Comparison of ENCODE assay signal across 8 cellular contexts in genomic region chr12:79690606-79691298, GRCh38. TPM values are rescaled to one million over a fixed set of nuclear protein-coding genes. Genes with fewer than 3 reads are reported as not detected.
DNase-seq lines count a peak whose midpoint lies in the region; ATAC-seq and TF ChIP-seq lines count a peak whose summit lies in the region.

Gene PAWR (minus strand): TSS chr12:79690964. CDS start chr12:79690244, 720 bp downstream.

- peaks cover 10% of the 10 kb centered on the region; the same call in 1 of the 2 replicates for H4K20me1 ChIP-seq in HCT116 (ENCODE audit: insufficient read depth)

- peaks cover under 1% of the 10 kb centered on the region for H3K9me3 Mint-ChIP-seq in stimulated activated effector memory CD8-positive, alpha-beta T cell treated with anti-CD3 and anti-CD28 coated beads, Interleukin-12 subunit alpha, Interleukin-12 subunit beta, amount 100 ng/mL, for 72 hours

- H2AFZ ChIP-seq in HCT116 (ENCODE audit: low read depth, low read length, poor library complexity, severe bottlenecking), result peak within 1 kb of the TSS; percentile 90

- peaks cover 20 to 38% of the 10 kb centered on the region in 2 experiments for H3K4me1 ChIP-seq in HCT116 (ENCODE audit: control insufficient read depth in 1 of 2, insufficient read depth in 2 of 2, low read length in 2 of 2)

- peak in 1 of 3 experiments; percentile 20; a peak in 1 of 6 replicates for TF ChIP-seq CTCF in HCT116 (IDR thresholded peaks at IDR 0.05 in 2 of 3, conservative IDR thresholded peaks at IDR 0.05 in 1 of 3; ENCODE audit: borderline replicate concordance in 1 of 3, insufficient read depth in 1 of 3, low read depth in 2 of 3, low read length in 2 of 3)
- peak; percentile 22 for TF ChIP-seq CTCF in coronary artery (IDR thresholded peaks at IDR 0.05)

- no peaks in the 10 kb centered on the region for H3K27me3 ChIP-seq in HCT116 (ENCODE audit: insufficient read depth, low read length)
- no peaks in the 10 kb centered on the region for H3K27me3 ChIP-seq in MG63

- no peaks in the 10 kb centered on the region for H3K9me2 ChIP-seq in HCT116 (ENCODE audit: insufficient read depth)

- peak within 1 kb of the TSS; percentile 75 for H3K4me3 Mint-ChIP-seq in stimulated activated effector memory CD8-positive, alpha-beta T cell treated with anti-CD3 and anti-CD28 coated beads, Interleukin-12 subunit alpha, Interleukin-12 subunit beta, amount 100 ng/mL, for 72 hours

- H3K9me3 ChIP-seq in HCT116 (ENCODE audit: control insufficient read depth in 1 of 2, insufficient read depth in 1 of 2, low read depth in 1 of 2, low read length in 2 of 2) (no peaks in the 10 kb centered on the region), MG63 (no peaks in the 10 kb centered on the region), SK-N-MC (ENCODE audit: low read depth, low read length) (no peaks in the 10 kb centered on the region)

- H3K27ac ChIP-seq in HCT116 (ENCODE audit: low read depth, low read length), result peak within 1 kb of the TSS; percentile 96
- peak within 1 kb of the TSS; percentile 82 for H3K27ac ChIP-seq in SK-N-MC
- peak within 1 kb of the TSS; percentile 89 to 96 for H3K27ac ChIP-seq in coronary artery

- TF ChIP-seq POLR2A in HCT116 (IDR thresholded peaks at IDR 0.05; ENCODE audit: borderline replicate concordance, extremely low read depth, insufficient read depth, insufficient read length), result peak; percentile 50

- H3K27ac Mint-ChIP-seq in stimulated activated effector memory CD8-positive, alpha-beta T cell treated with anti-CD3 and anti-CD28 coated beads, Interleukin-12 subunit alpha, Interleukin-12 subunit beta, amount 100 ng/mL, for 72 hours, result no peak within 1 kb of the TSS

- POLR2A ChIA-PET in HCT116 (lab: Charles Lee), result interaction anchor here (0.6 to 2.1 kb wide), 5 partner anchors 10 to 119 kb away, joined by 3 to 6 read pairs (median 4); no protein-coding TSS in a partner anchor

- H3K4me2 ChIP-seq in HCT116 (ENCODE audit: low read length), result peak within 1 kb of the TSS; percentile 95

- peak within 1 kb of the TSS; percentile 65 to 78 for H3K4me3 ChIP-seq in HCT116 (replicated peaks in 1 of 2; ENCODE audit: low read depth in 1 of 2, low read length in 2 of 2)
- peak within 1 kb of the TSS; percentile 96 for H3K4me3 ChIP-seq in MG63
- peak within 1 kb of the TSS; percentile 89 for H3K4me3 ChIP-seq in SK-N-MC
- peak within 1 kb of the TSS; percentile 85 for H3K4me3 ChIP-seq in coronary artery

- DNase-seq in activated T-cell treated with anti-CD3 and anti-CD28 coated beads for 48 hours (ENCODE audit: low read depth), result peak; percentile 16
- no peak for DNase-seq in activated T-cell treated with anti-CD3 and anti-CD28 coated beads for 4 hours
- peak; percentile 70 for DNase-seq in HCT116 (ENCODE audit: low read depth, low spot score)
- peak; percentile 84 for DNase-seq in MG63
- DNase-seq in SK-N-MC (ENCODE audit: low read depth, low spot score), result no peak
- peak; percentile 79 for DNase-seq in coronary artery (ENCODE audit: low spot score)
- DNase-seq in left lobe of liver (ENCODE audit: low spot score), result peak; percentile 87
- peak; percentile 6 to 54 for DNase-seq in stimulated activated effector memory CD8-positive, alpha-beta T cell treated with anti-CD3 and anti-CD28 coated beads, Interleukin-12 subunit alpha, Interleukin-12 subunit beta, amount 100 ng/mL, for 72 hours (ENCODE audit: low spot score in 2 of 2)

- H3K79me2 ChIP-seq in HCT116 (ENCODE audit: insufficient read depth, low read length), result peaks cover 43% of the 10 kb centered on the region

- intact Hi-C loops in HCT116 (cut with micrococcal nuclease), result loop anchor here (5.0 kb wide), 1 partner anchor 133 kb away; no protein-coding TSS in a partner anchor

- ATAC-seq in HCT116 (peak; percentile 85), left lobe of liver (peak; percentile 83)
- peak; percentile 68 for ATAC-seq in stimulated activated effector memory CD8-positive, alpha-beta T cell treated with anti-CD3 and anti-CD28 coated beads, Interleukin-12 subunit alpha, Interleukin-12 subunit beta, amount 100 ng/mL, for 72 hours

- peak; percentile 45; the same call in 1 of the 2 replicates for TF ChIP-seq RAD21 in HCT116 (IDR thresholded peaks at IDR 0.05; ENCODE audit: low read depth)

- RAD21 ChIA-PET in HCT116 (lab: Charles Lee; ENCODE audit: low non-redundant PET in 1 of 2, low total read pairs in 2 of 2, uncharacterized antibody in 2 of 2, unreplicated experiment in 2 of 2), result interaction anchor here in 1 of 2 experiments (0.6 kb wide), 1 partner anchor 1501 kb away, joined by 4 read pairs; no protein-coding TSS in a partner anchor

- CTCF ChIA-PET in HCT116 (lab: Charles Lee), result interaction anchor here (0.6 to 0.8 kb wide), 4 partner anchors 17 to 370 kb away, joined by 3 read pairs; no protein-coding TSS in a partner anchor

- H3K9ac ChIP-seq in HCT116 (ENCODE audit: low read length) (peak within 1 kb of the TSS; percentile 80), SK-N-MC (ENCODE audit: insufficient read length) (peak within 1 kb of the TSS; percentile 80)

- no peaks in the 10 kb centered on the region for H3K4me1 Mint-ChIP-seq in stimulated activated effector memory CD8-positive, alpha-beta T cell treated with anti-CD3 and anti-CD28 coated beads, Interleukin-12 subunit alpha, Interleukin-12 subunit beta, amount 100 ng/mL, for 72 hours

- H3K36me3 Mint-ChIP-seq in stimulated activated effector memory CD8-positive, alpha-beta T cell treated with anti-CD3 and anti-CD28 coated beads, Interleukin-12 subunit alpha, Interleukin-12 subunit beta, amount 100 ng/mL, for 72 hours, result no peaks in the 10 kb centered on the region

- H3K36me3 ChIP-seq in HCT116 (ENCODE audit: control insufficient read depth in 1 of 2, insufficient read depth in 2 of 2, low read length in 2 of 2) (no peaks in the 10 kb centered on the region), MG63 (peaks cover 14% of the 10 kb centered on the region), SK-N-MC (ENCODE audit: insufficient read depth, low read length) (no peaks in the 10 kb centered on the region; the same call in 1 of the 2 replicates)

- BruUV-seq in HCT116 (replicated peaks; lab: Mats Ljungman, UMichigan), result no TSS peak

TF ChIP-seq in HCT116, 20 proteins besides CTCF, POLR2A, EP300 and RAD21 (continues in another document):
- TF ChIP-seq CEBPB (IDR thresholded peaks at IDR 0.05; ENCODE audit: low read depth) (no peak), ZBTB33 (IDR thresholded peaks at IDR 0.05; ENCODE audit: extremely low read depth, insufficient replicate concordance, low read length) (no peak), YY1 (IDR thresholded peaks at IDR 0.05; ENCODE audit: extremely low read depth, insufficient replicate concordance, low read depth, low read length) (no peak), MAX (IDR thresholded peaks at IDR 0.05) (peak; percentile 56; the same call in 1 of the 2 replicates), TCF7L2 (IDR thresholded peaks at IDR 0.05; ENCODE audit: borderline replicate concordance, extremely low read depth, insufficient read depth, insufficient read length) (no peak), SIN3A (IDR thresholded peaks at IDR 0.05; ENCODE audit: low read depth) (peak; percentile 54), ELF1 (IDR thresholded peaks at IDR 0.05; ENCODE audit: borderline replicate concordance, low read depth) (no peak), EGR1 (IDR thresholded peaks at IDR 0.05; ENCODE audit: low read depth) (no peak), ZFX (IDR thresholded peaks at IDR 0.05) (no peak), REST (IDR thresholded peaks at IDR 0.05; ENCODE audit: low read depth) (no peak), POLR2AphosphoS5 (IDR thresholded peaks at IDR 0.05; ENCODE audit: low read depth, low read length) (peak; percentile 87)

RNA-seq across cellular contexts. Expression of gene PAWR, which starts in this region (rescaled TPM):
- total RNA-seq in HCT116 (2021; ENCODE audit: unreplicated experiment) (106 TPM), left lobe of liver (33.3 TPM)
- 12.9 and 14.4 TPM in 2 replicates for polyA plus RNA-seq in HCT116 (2012)
- 25.5 and 80.3 TPM in 2 replicates for total RNA-seq in MG63 (2014; rRNA removed; shearing (Covaris generic); ENCODE audit: low replicate concordance)

Comparison
In these comparisons a context has a peak if more than half of its experiments do, and no peak if none do; other contexts are left out.
1. DNase-seq: peak in activated T-cell treated with anti-CD3 and anti-CD28 coated beads for 48 hours (single experiment), HCT116 (single experiment), MG63 (single experiment), coronary artery (single experiment), left lobe of liver (single experiment) and stimulated activated effector memory CD8-positive, alpha-beta T cell treated with anti-CD3 and anti-CD28 coated beads, Interleukin-12 subunit alpha, Interleukin-12 subunit beta, amount 100 ng/mL, for 72 hours (2 of 2); none in activated T-cell treated with anti-CD3 and anti-CD28 coated beads for 4 hours (single experiment) and SK-N-MC (single experiment).
2. Peak in every context shown above with its lines, with median percentiles within 50 percentile points of each other: ATAC-seq, H3K27ac ChIP-seq and H3K4me3 ChIP-seq.